Comparison of ENCODE assay signal across 9 cellular contexts in the genomic region with DNA sequence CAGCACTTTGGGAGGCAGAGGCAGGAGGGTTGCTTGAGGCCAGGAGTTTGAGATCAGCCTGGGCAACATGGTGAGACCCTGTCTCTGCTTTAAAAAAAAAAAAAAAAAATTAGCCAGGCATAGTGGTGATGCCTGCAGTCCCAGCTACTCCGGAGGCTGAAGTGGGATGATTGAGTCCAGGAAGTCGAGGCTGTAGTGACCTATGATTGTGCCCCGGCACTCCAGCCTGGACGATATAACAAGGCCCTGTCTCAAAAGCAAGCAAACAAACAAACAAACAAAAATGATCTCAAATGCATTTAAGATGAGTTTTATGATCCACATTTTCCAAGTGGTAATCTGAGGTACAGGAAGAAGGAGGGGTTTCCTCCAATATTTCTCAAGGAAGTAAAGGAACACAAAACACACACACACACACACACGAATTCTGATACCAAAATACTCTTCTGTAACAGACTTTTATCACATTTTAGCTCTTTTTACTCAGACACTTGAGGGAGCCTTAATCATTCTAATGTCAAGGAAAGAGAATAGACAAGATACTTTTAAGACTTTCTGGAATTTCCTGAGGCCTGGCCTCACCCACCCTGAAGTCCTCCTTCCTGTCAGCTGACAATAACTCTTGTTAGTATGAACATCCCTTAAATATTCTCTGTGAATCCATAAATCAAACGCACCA. TPM values are rescaled to one million over a fixed set of nuclear protein-coding genes. Genes with fewer than 3 reads are reported as not detected.
A peak's percentile ranks its signal among the peaks of the same experiment; 100 is the strongest.
DNase-seq lines count a peak whose midpoint lies in the region; ATAC-seq and TF ChIP-seq lines count a peak whose summit lies in the region.
"Had no signal": no experiment of that assay in that cellular context is flagged by ENCODE, and none has a peak within 500 bp of the region (broad histone marks: within the 10 kb centered on the region; RNA-seq: fewer than 3 reads in every experiment).

No MANE protein-coding gene starts in this region.

- H3K4me3 Mint-ChIP-seq in chondrocyte (ENCODE audit: unreplicated experiment): no peak overlapping the region

- H3K36me3 ChIP-seq in A673 (ENCODE audit: insufficient read depth, low read length, poor library complexity, severe bottlenecking): no peaks in the 10 kb centered on the region
- H3K36me3 ChIP-seq in mucosa of rectum (ENCODE audit: control insufficient read depth in 2 of 2, insufficient read depth in 2 of 2, low read length in 2 of 2): peaks cover 17 to 19% of the 10 kb centered on the region in 2 donors

- H3K4me3 ChIP-seq in A673 (ENCODE audit: low read depth, low read length, poor library complexity, severe bottlenecking): peak overlapping the region; percentile 25
- H3K4me3 ChIP-seq in mucosa of rectum (ENCODE audit: low read length in 2 of 2): no peak overlapping the region

- peak overlapping the region; percentile 92 for H3K27ac Mint-ChIP-seq in chondrocyte (ENCODE audit: unreplicated experiment)

- H3K9me3 ChIP-seq in A673 (ENCODE audit: low read depth, low read length, poor library complexity, severe bottlenecking) (no peaks in the 10 kb centered on the region), mucosa of rectum (ENCODE audit: control insufficient read depth in 2 of 2, low read length in 2 of 2) (no peaks in the 10 kb centered on the region)

- POLR2A ChIA-PET in A673 (lab: Charles Lee; ENCODE audit: low non-redundant PET): interaction anchor here (0.5 to 0.7 kb wide), 2 partner anchors 37 to 1818 kb away, joined by 3 read pairs; no protein-coding TSS in a partner anchor

- H3K9ac ChIP-seq in mucosa of rectum (ENCODE audit: low read depth in 1 of 2, low read length in 2 of 2): no peak overlapping the region

- no peaks in the 10 kb centered on the region for H3K9me3 Mint-ChIP-seq in chondrocyte (ENCODE audit: low read depth)

- H3K27ac ChIP-seq in A673 (ENCODE audit: low read depth, low read length, poor library complexity, severe bottlenecking) (peak overlapping the region; percentile 82), mucosa of rectum (ENCODE audit: low read depth in 2 of 2, low read length in 2 of 2) (peak overlapping the region; percentile 10 to 36)

- no peaks in the 10 kb centered on the region for H3K27me3 ChIP-seq in A673 (replicated peaks; ENCODE audit: insufficient read depth, low read depth, low read length, poor library complexity)
- H3K27me3 ChIP-seq in mucosa of rectum (ENCODE audit: control insufficient read depth in 2 of 2, insufficient read depth in 2 of 2, low read length in 2 of 2): no peaks in the 10 kb centered on the region

- intact Hi-C loops in A673 (cut with micrococcal nuclease; ENCODE audit: unreplicated experiment): no loop called here

- CTCF ChIA-PET in A673 (lab: Charles Lee): interaction anchor here (1.5 kb wide), 1 partner anchor 103 kb away, joined by 4 read pairs; no protein-coding TSS in a partner anchor

- TF ChIP-seq CTCF in A673 (conservative IDR thresholded peaks at IDR 0.05; ENCODE audit: low read depth, low read length) (peak; percentile 47; the same call in 1 of the 2 replicates), chondrocyte (IDR thresholded peaks at IDR 0.05) (peak; percentile 69)

- no peaks in the 10 kb centered on the region for H3K27me3 Mint-ChIP-seq in chondrocyte (ENCODE audit: low read depth)

- ATAC-seq in HG02852 (IDR thresholded peaks at IDR 0.05; ENCODE audit: unreplicated experiment) (no peak), GM18909 (IDR thresholded peaks at IDR 0.05; ENCODE audit: poor library complexity, unreplicated experiment) (no peak)

- H3K4me1 ChIP-seq in A673 (ENCODE audit: insufficient read depth, low read length, poor library complexity, severe bottlenecking) (peaks cover 37% of the 10 kb centered on the region), mucosa of rectum (ENCODE audit: control insufficient read depth in 2 of 2, insufficient read depth in 2 of 2, low read length in 2 of 2) (peaks cover 2 to 3% of the 10 kb centered on the region in 2 donors)

- no TSS peak for BruUV-seq in A673 (replicated peaks; lab: Mats Ljungman, UMichigan)

- H3K4me1 Mint-ChIP-seq in chondrocyte (ENCODE audit: low read depth): peaks cover 40% of the 10 kb centered on the region

- peak; percentile 87 for DNase-seq in A673 (ENCODE audit: low spot score)
- peak; percentile 48 for DNase-seq in LHCN-M2 (ENCODE audit: low read depth)
- no peak for DNase-seq in chondrocyte (ENCODE audit: low spot score)
- DNase-seq in putamen (ENCODE audit: low spot score): no peak
- no peak for DNase-seq in mesenteric fat pad (ENCODE audit: low spot score)
- DNase-seq: aorta had no signal

- H3K36me3 Mint-ChIP-seq in chondrocyte (ENCODE audit: low read depth): peaks cover 3% of the 10 kb centered on the region

RNA-seq across cellular contexts. Expression of gene CERS5, which starts 44.4 kb away (rescaled TPM):
- total RNA-seq in A673 (2021) (57.0 and 63.7 TPM in 2 replicates), LHCN-M2 (2014; rRNA removed) (30.7 and 30.8 TPM in 2 replicates), chondrocyte (77.2 to 81.3 TPM (median 80.9 TPM) in 3 replicates), mesenteric fat pad (46.5 TPM)
- 48.6 TPM for polyA plus RNA-seq in LHCN-M2 (2012)

Comparison
In these comparisons a context has a peak if more than half of its experiments do, and no peak if none do; other contexts are left out.
1. DNase-seq: peak in A673 (single experiment) and LHCN-M2 (single experiment); none in chondrocyte (single experiment), putamen (single experiment) and mesenteric fat pad (single experiment).